In the genomic region with DNA sequence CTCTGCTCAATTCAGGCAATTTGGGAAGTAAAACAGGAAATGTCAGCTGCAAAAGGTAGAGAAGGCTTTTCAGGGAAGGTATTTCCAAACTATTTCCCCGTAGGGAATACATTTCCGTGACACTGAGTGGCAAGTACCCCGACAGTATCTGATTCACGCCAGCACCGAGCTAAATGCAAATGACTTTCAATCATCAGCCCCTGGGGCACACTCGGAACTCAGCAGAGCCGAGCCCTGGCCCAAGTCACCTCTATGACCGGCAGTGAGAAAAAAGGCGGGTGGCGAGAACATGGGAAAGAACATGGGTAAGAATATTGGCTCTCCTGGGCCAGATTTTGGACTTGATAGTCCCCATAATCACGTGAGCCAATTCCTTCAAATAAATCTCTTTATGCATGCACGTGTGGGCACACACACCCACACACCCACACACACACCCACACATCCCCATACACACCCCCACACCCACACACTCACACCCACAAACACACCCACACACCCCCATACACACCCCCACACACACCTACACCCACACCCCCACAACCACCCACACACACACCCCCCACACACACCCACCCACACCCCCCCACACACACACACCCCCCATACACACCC, we compare ENCODE assay signal across 30 cellular contexts. TPM values are rescaled to one million over a fixed set of nuclear protein-coding genes. Genes with fewer than 3 reads are reported as not detected.
DNase-seq lines count a peak whose midpoint lies in the region; ATAC-seq, FAIRE-seq and TF ChIP-seq lines count a peak whose summit lies in the region.
"Had no signal": no experiment of that assay in that cellular context is flagged by ENCODE, and none has a peak within 500 bp of the region (broad histone marks: within the 10 kb centered on the region; RNA-seq: fewer than 3 reads in every experiment).

No MANE protein-coding gene starts in this region.

- no peaks in the 10 kb centered on the region for H3K36me3 Mint-ChIP-seq in activated naive CD8-positive, alpha-beta T cell treated with anti-CD3 and anti-CD28 coated beads, Interleukin-2, amount 50 U/mL, for 24 hours (ENCODE audit: low read depth)
- H3K36me3 Mint-ChIP-seq: naive thymus-derived CD4-positive, alpha-beta T cell had no signal

- no peak overlapping the region for H3K23ac ChIP-seq in H1 (ENCODE audit: insufficient read length)

- no peaks in the 10 kb centered on the region for H3K79me1 ChIP-seq in H1 (ENCODE audit: low read depth, low read length)

- H3K23me2 ChIP-seq in H1 (ENCODE audit: low read depth, low read length): peaks cover 5% of the 10 kb centered on the region; the same call in 1 of the 2 replicates

- no peak overlapping the region for H2AK5ac ChIP-seq in H1 (ENCODE audit: low read depth, low read length)

- no peak overlapping the region for H2BK5ac ChIP-seq in H1 (ENCODE audit: low read depth, low read length)

- H3K27me3 ChIP-seq in H1 (replicated peaks in 1 of 4; ENCODE audit: control insufficient read depth in 3 of 4, extremely low read depth in 1 of 4, insufficient read depth in 3 of 4, low read length in 3 of 4) (no peaks in the 10 kb centered on the region), HAP-1 (ENCODE audit: low read depth) (no peaks in the 10 kb centered on the region)

- H2BK12ac ChIP-seq in H1 (ENCODE audit: low read depth, low read length): no peak overlapping the region

- no peak overlapping the region for H3K4me2 ChIP-seq in H1 (ENCODE audit: insufficient read depth in 1 of 2, low read depth in 2 of 2, low read length in 2 of 2)
- H3K4me2 ChIP-seq: PC-9 had no signal

- CTCF ChIA-PET in HEK293 (lab: Yijun Ruan, JAX): interaction anchor here (1.2 kb wide), 1 partner anchor 267 kb away, joined by 4 read pairs; no protein-coding TSS in a partner anchor
- CTCF ChIA-PET in H1 (lab: Charles Lee; ENCODE audit: partially characterized antibody): interaction anchor here (1.0 to 2.4 kb wide), 2 partner anchors 14 to 69 kb away, joined by 3 to 10 read pairs; no protein-coding TSS in a partner anchor

- TF ChIP-seq RAD21 in H1 (IDR thresholded peaks at IDR 0.05 in 1 of 2, conservative IDR thresholded peaks at IDR 0.05 in 1 of 2; ENCODE audit: low read depth in 2 of 2, low read length in 2 of 2): no peak

- POLR2A ChIA-PET in HEK293 (lab: Yijun Ruan, JAX) (no interaction called here), H1 (lab: Charles Lee; ENCODE audit: partially characterized antibody) (interaction anchor here (1.1 kb wide), 1 partner anchor 342 kb away, joined by 3 read pairs; no protein-coding TSS in a partner anchor)

- H3K9me3 Mint-ChIP-seq in activated naive CD8-positive, alpha-beta T cell treated with anti-CD3 and anti-CD28 coated beads, Interleukin-2, amount 50 U/mL, for 24 hours: no peaks in the 10 kb centered on the region
- H3K9me3 Mint-ChIP-seq: central memory CD8-positive, alpha-beta T cell; endodermal cell had no signal

- H4K20me1 ChIP-seq in H1 (replicated peaks in 1 of 2; ENCODE audit: control insufficient read depth in 1 of 2, insufficient read depth in 2 of 2, low read length in 2 of 2): no peaks in the 10 kb centered on the region

- H2AFZ ChIP-seq in H1 (ENCODE audit: low read length): no peak overlapping the region
- H2AFZ ChIP-seq: GM23248, PC-9 had no signal

- DNase-seq in ELF-1 (ENCODE audit: low read depth, low spot score) (peak; percentile 52), H1 (ENCODE audit: low read depth in 1 of 2, low spot score in 2 of 2) (no peak), posterior vena cava (ENCODE audit: low spot score) (peak; percentile 20), inferior parietal cortex (ENCODE audit: extremely low spot score) (no peak), HAP-1 (ENCODE audit: low spot score in 2 of 2) (no peak), C1 segment of cervical spinal cord (lab: John Stamatoyannopoulos, UW) (no peak)
- no peak for DNase-seq in activated naive CD8-positive, alpha-beta T cell treated with anti-CD3 and anti-CD28 coated beads, Interleukin-2, amount 50 U/mL, for 24 hours
- DNase-seq: activated CD4-positive, alpha-beta T cell treated with anti-CD3 and anti-CD28 coated beads for 1 hour; activated naive CD4-positive, alpha-beta T cell; dermis blood vessel endothelial cell; DMS79; GDM1; lower lobe of right lung; naive thymus-derived CD4-positive, alpha-beta T cell; NCI-H2081; NCI-H2227 treated with DMSO at 0.1 percent for 48 hours; NCI-H526 treated with DMSO at 0.1 percent for 48 hours; NK-92 treated with Interleukin-12 subunit alpha and Interleukin-12 subunit beta, amount 100 ng/mL, for 24 hours; PC-9; SHP77; stimulated activated CD4-positive, alpha-beta T cell treated with anti-CD3 and anti-CD28 coated beads, Interleukin-4, amount 100 ng/mL, for 1 hour had no signal

- H3K4me3 ChIP-seq in HEK293 (ENCODE audit: low read depth, low read length) (no peak overlapping the region), H1 (ENCODE audit: extremely low read depth in 1 of 4, insufficient read depth in 2 of 4, low read depth in 3 of 4, low read length in 4 of 4) (no peak overlapping the region), HAP-1 (no peak overlapping the region)
- H3K4me3 ChIP-seq: GM23248, lower lobe of right lung, PC-9, suprapubic skin had no signal

- no peak overlapping the region for H3K27ac Mint-ChIP-seq in activated naive CD8-positive, alpha-beta T cell treated with anti-CD3 and anti-CD28 coated beads, Interleukin-2, amount 50 U/mL, for 24 hours
- H3K27ac Mint-ChIP-seq: endodermal cell; naive thymus-derived CD4-positive, alpha-beta T cell; progenitor cell of endocrine pancreas had no signal

- no peaks in the 10 kb centered on the region for H3K4me1 Mint-ChIP-seq in activated naive CD8-positive, alpha-beta T cell treated with anti-CD3 and anti-CD28 coated beads, Interleukin-2, amount 50 U/mL, for 24 hours
- H3K4me1 Mint-ChIP-seq: central memory CD8-positive, alpha-beta T cell; naive thymus-derived CD4-positive, alpha-beta T cell had no signal

- H3K27ac ChIP-seq in HEK293 (ENCODE audit: extremely low read depth, low read depth, low read length): no peak overlapping the region
- H3K27ac ChIP-seq in H1 (ENCODE audit: low read depth, low read length): no peak overlapping the region
- H3K27ac ChIP-seq: C4-2B, GM23248, lower lobe of right lung, PC-9, suprapubic skin had no signal

- H3K4ac ChIP-seq in H1 (replicated peaks; ENCODE audit: insufficient read length, low read depth, low read length): no peak overlapping the region

- no peak for FAIRE-seq in H1 (lab: Jason Lieb, UNC)

- no peak overlapping the region; the same call in 1 of the 2 replicates for H2BK20ac ChIP-seq in H1 (ENCODE audit: low read length)

- no peak for TF ChIP-seq CTCF in HEK293 (tag by site-specific recombination; IDR thresholded peaks at IDR 0.05)
- TF ChIP-seq CTCF in H1 (IDR thresholded peaks at IDR 0.05; ENCODE audit: control extremely low read depth in 1 of 3, insufficient read depth in 1 of 3, low read depth in 1 of 3, low read length in 3 of 3): no peak

- H3K9ac ChIP-seq in H1 (replicated peaks in 1 of 4; ENCODE audit: extremely low read depth in 1 of 4, low read depth in 3 of 4, low read length in 3 of 4): no peak overlapping the region
- H3K9ac ChIP-seq: GM23248 had no signal

- H2BK120ac ChIP-seq in H1 (replicated peaks; ENCODE audit: low read depth, low read length): no peak overlapping the region

- intact Hi-C loops in posterior vena cava (cut with DNase I): no loop called here

- H3K4me1 ChIP-seq in HEK293 (ENCODE audit: control insufficient read depth, insufficient read depth, low read length) (no peaks in the 10 kb centered on the region), H1 (replicated peaks in 1 of 4; ENCODE audit: control insufficient read depth in 3 of 4, insufficient read depth in 4 of 4, low read length in 3 of 4) (peaks cover 0 to 9% (median 5%) of the 10 kb centered on the region in 4 experiments; a peak in 5 of 7 replicates), HAP-1 (no peaks in the 10 kb centered on the region)
- H3K4me1 ChIP-seq: lower lobe of right lung, suprapubic skin had no signal

- no peak overlapping the region for H3K4me3 Mint-ChIP-seq in activated naive CD8-positive, alpha-beta T cell treated with anti-CD3 and anti-CD28 coated beads, Interleukin-2, amount 50 U/mL, for 24 hours
- H3K4me3 Mint-ChIP-seq: central memory CD8-positive, alpha-beta T cell; endodermal cell; naive thymus-derived CD4-positive, alpha-beta T cell had no signal

- no peak overlapping the region for H3K14ac ChIP-seq in H1 (ENCODE audit: insufficient read length)

- TF ChIP-seq POLR2A in H1 (IDR thresholded peaks at IDR 0.05; ENCODE audit: control extremely low read depth in 1 of 2, low read depth in 2 of 2, low read length in 2 of 2): no peak

- H3K18ac ChIP-seq in H1 (ENCODE audit: extremely low read depth, low read length): peak overlapping the region; percentile 71; the same call in 1 of the 2 replicates

- H3K9me3 ChIP-seq in HEK293 (ENCODE audit: control insufficient read depth, insufficient read depth, low read depth, low read length) (no peaks in the 10 kb centered on the region), H1 (ENCODE audit: insufficient read depth in 2 of 2, low read depth in 1 of 2, low read length in 1 of 2) (no peaks in the 10 kb centered on the region), HAP-1 (no peaks in the 10 kb centered on the region)
- H3K9me3 ChIP-seq: lower lobe of right lung, suprapubic skin had no signal

- WGBS in H1 (ENCODE audit: extremely low coverage in 1 of 2, insufficient coverage in 1 of 2, insufficient read length in 1 of 2, insufficient replicate concordance in 2 of 2, low coverage in 1 of 2, low lambda C conversion rate in 2 of 2, missing lambda C conversion rate in 1 of 2), 2 experiments: 90% methylated on average over 12 of the region's 12 CpGs; no CpG with 5 or more reads in 1 of the 2 experiments

- H3K27me3 Mint-ChIP-seq in activated naive CD8-positive, alpha-beta T cell treated with anti-CD3 and anti-CD28 coated beads, Interleukin-2, amount 50 U/mL, for 24 hours: peaks cover 5% of the 10 kb centered on the region

- no peak overlapping the region for H4K91ac ChIP-seq in H1 (replicated peaks; ENCODE audit: insufficient read length, low read length)

- ATAC-seq in activated naive CD8-positive, alpha-beta T cell treated with anti-CD3 and anti-CD28 coated beads, Interleukin-2, amount 50 U/mL, for 24 hours: no peak
- ATAC-seq: naive thymus-derived CD4-positive, alpha-beta T cell had no signal

- H3K79me2 ChIP-seq in H1 (ENCODE audit: control insufficient read depth in 1 of 2, insufficient read depth in 2 of 2, low read length in 2 of 2): no peaks in the 10 kb centered on the region

- no peak overlapping the region for H3K56ac ChIP-seq in H1 (replicated peaks; ENCODE audit: insufficient read length, low read depth, low read length)

- in situ Hi-C loops in HAP-1 (cut with MboI; ENCODE audit: low sequenced_read_pairs): no loop called here

- H4K5ac ChIP-seq in H1 (ENCODE audit: insufficient read length, low read depth, low read length): no peak overlapping the region

- no peaks in the 10 kb centered on the region for H3K36me3 ChIP-seq in HEK293 (ENCODE audit: control insufficient read depth in 2 of 2, insufficient read depth in 1 of 2, low read length in 2 of 2)
- no peaks in the 10 kb centered on the region for H3K36me3 ChIP-seq in H1 (ENCODE audit: control insufficient read depth in 2 of 4, insufficient read depth in 4 of 4, low read length in 3 of 4)
- no peaks in the 10 kb centered on the region for H3K36me3 ChIP-seq in HAP-1 (replicated peaks)
- H3K36me3 ChIP-seq: lower lobe of right lung, suprapubic skin had no signal

- H4K8ac ChIP-seq in H1 (ENCODE audit: extremely low read depth, insufficient read depth, low read length): no peak overlapping the region; the same call in 1 of the 2 replicates

- no peak overlapping the region for H2BK15ac ChIP-seq in H1 (ENCODE audit: low read length)

- TF ChIP-seq EP300 in H1 (IDR thresholded peaks at IDR 0.05; ENCODE audit: borderline replicate concordance in 1 of 2, low read depth in 2 of 2, low read length in 2 of 2): no peak

RNA-seq across cellular contexts. Expression of a gene that starts 43.0 kb away (rescaled TPM):
- 4.7 and 5.9 TPM in 2 replicates for total RNA-seq in H1 (2021; fragmentation: NEBNext Ultra II Directional; extraction: Animal tissue kit (Norgen Biotek cat#: 25700))
- 3.1 and 3.4 TPM in 2 replicates for polyA plus RNA-seq in H1 (2011; rRNA removed)
- 3.7 TPM for polyA plus RNA-seq in H1 (2011; cell fraction: cytosol; rRNA removed)
- polyA plus RNA-seq in H1 (2011; cell fraction: nucleus; rRNA removed): 13.1 TPM
- polyA plus RNA-seq in H1 (2012, experiment 1 of 2): 3.3 to 7.6 TPM (median 5.1 TPM) in 4 replicates
- 2.5 TPM for polyA plus RNA-seq in H1 (2012, experiment 2 of 2)
- 11.9 TPM for polyA plus RNA-seq in H1 (2013, experiment 1 of 2)
- 11.9 TPM for polyA plus RNA-seq in H1 (2013, experiment 2 of 2)
- 0.66 TPM in 2 replicates for polyA minus RNA-seq in H1 (2011; rRNA and poly(A)+ RNA removed)
- polyA minus RNA-seq in H1 (2011; cell fraction: cytosol; rRNA and poly(A)+ RNA removed): 3.5 TPM
- 2.7 TPM for polyA minus RNA-seq in H1 (2011; cell fraction: nucleus; rRNA and poly(A)+ RNA removed)
- 1 to 10 TPM; 2.0 to 3.0 TPM for total RNA-seq in posterior vena cava
- total RNA-seq: fibroblast of villous mesenchyme, GM23248, PC-9 had no signal
- polyA plus RNA-seq: AG04450; GM23248; naive thymus-derived CD4-positive, alpha-beta T cell had no signal

Comparison
In these comparisons a context has a peak if more than half of its experiments do, and no peak if none do; other contexts are left out.
1. DNase-seq: peak in ELF-1 (single experiment) and posterior vena cava (single experiment); none in H1 (0 of 2), activated naive CD8-positive, alpha-beta T cell treated with anti-CD3 and anti-CD28 coated beads, Interleukin-2, amount 50 U/mL, for 24 hours (single experiment), inferior parietal cortex (single experiment), HAP-1 (0 of 2) and C1 segment of cervical spinal cord (0 of 14).